In genomic region chr13:53121131-53121773, GRCh38 we compare ENCODE assay signal across 24 cellular contexts.
"Had no signal": no experiment of that assay in that cellular context is flagged by ENCODE, and none has a peak within 500 bp of the region (broad histone marks: within the 10 kb centered on the region; RNA-seq: fewer than 3 reads in every experiment).

No MANE protein-coding gene starts in this region.

- H3K27ac Mint-ChIP-seq: activated naive CD4-positive, alpha-beta T cell treated with anti-CD3 and anti-CD28 coated beads, Interleukin-2, amount 50 U/mL, for 72 hours; activated T-cell treated with anti-CD3 and anti-CD28 coated beads, Interleukin-2, amount 50 U/mL, for 72 hours; natural killer cell; progenitor cell of endocrine pancreas had no signal

- DNase-seq: activated CD4-positive, alpha-beta T cell treated with anti-CD3 and anti-CD28 coated beads, Interleukin-2, amount 50 U/mL, for 4 hours; activated naive CD4-positive, alpha-beta T cell; activated T-cell treated with anti-CD3 and anti-CD28 coated beads for 4 hours; activated T-cell treated with anti-CD3 and anti-CD28 coated beads, Interleukin-2, amount 50 U/mL, for 72 hours; central memory CD4-positive, alpha-beta T cell; heart left ventricle; hypothalamus; left lung; lower lobe of right lung; mesenchymal stem cell; natural killer cell; ovary; right lobe of liver; stimulated activated CD4-positive, alpha-beta T cell treated with anti-CD3 and anti-CD28 coated beads, Interleukin-2, amount 100 ng/mL, for 48 hours; stimulated activated naive CD8-positive, alpha-beta T cell treated with anti-CD3 and anti-CD28 coated beads, Interleukin-15, Interleukin-2, amounts not matched to agents 100 U/mL and 50 U/mL, for 24 hours; T-helper 2 cell; upper lobe of left lung had no signal

- H3K4me1 Mint-ChIP-seq: natural killer cell had no signal

- H3K4me3 ChIP-seq: breast epithelium, heart left ventricle, left lung, lower lobe of right lung, ovary, right lobe of liver, thoracic aorta, upper lobe of left lung, vagina had no signal

- H3K27me3 Mint-ChIP-seq: progenitor cell of endocrine pancreas had no signal

- H3K27ac ChIP-seq: breast epithelium, heart left ventricle, left lung, lower lobe of right lung, ovary, right lobe of liver, thoracic aorta, upper lobe of left lung, vagina had no signal

- ATAC-seq: activated naive CD4-positive, alpha-beta T cell treated with anti-CD3 and anti-CD28 coated beads, Interleukin-2, amount 50 U/mL, for 72 hours; activated T-cell treated with anti-CD3 and anti-CD28 coated beads, Interleukin-2, amount 50 U/mL, for 72 hours; heart left ventricle; left lung; lower lobe of right lung; natural killer cell; right lobe of liver; stimulated activated naive CD8-positive, alpha-beta T cell treated with anti-CD3 and anti-CD28 coated beads, Interleukin-15, Interleukin-2, amounts not matched to agents 100 U/mL and 50 U/mL, for 24 hours had no signal

- H3K9me3 ChIP-seq: breast epithelium, lower lobe of right lung, right lobe of liver, thoracic aorta, upper lobe of left lung, vagina had no signal

- H3K4me1 ChIP-seq: breast epithelium, heart left ventricle, left lung, lower lobe of right lung, right lobe of liver, upper lobe of left lung had no signal

- H3K36me3 ChIP-seq: breast epithelium, heart left ventricle, left lung, lower lobe of right lung, ovary, right lobe of liver, thoracic aorta, upper lobe of left lung, vagina had no signal

- H3K4me3 Mint-ChIP-seq: activated T-cell treated with anti-CD3 and anti-CD28 coated beads, Interleukin-2, amount 50 U/mL, for 72 hours; natural killer cell had no signal

- FAIRE-seq: endothelial cell of umbilical vein, islet of Langerhans had no signal

- H3K27me3 ChIP-seq: breast epithelium, heart left ventricle, left lung, ovary, right lobe of liver, vagina had no signal

- H3K36me3 Mint-ChIP-seq: activated naive CD4-positive, alpha-beta T cell treated with anti-CD3 and anti-CD28 coated beads, Interleukin-2, amount 50 U/mL, for 72 hours had no signal
